In genomic region chr10:103507235-103508191, GRCh38 we compare ENCODE assay signal across 1 cellular context.
TF ChIP-seq lines count a peak whose summit lies in the region.

No MANE protein-coding gene starts in this region.

TF ChIP-seq in SK-N-SH treated with all-trans-retinoic acid at 6 μM for 48 hours, 23 proteins besides CTCF, POLR2A, EP300 and RAD21 (continued from another document):
- no peak for TF ChIP-seq ZC3H10 (CRISPR knock-in tag; IDR thresholded peaks at IDR 0.05)
- no peak for TF ChIP-seq RARB (CRISPR knock-in tag; IDR thresholded peaks at IDR 0.05)
- no peak for TF ChIP-seq ISL1 (CRISPR knock-in tag; IDR thresholded peaks at IDR 0.05)
- no peak for TF ChIP-seq ARNTL (CRISPR knock-in tag; IDR thresholded peaks at IDR 0.05; ENCODE audit: borderline replicate concordance, low read depth)
- TF ChIP-seq ZFP3 (CRISPR knock-in tag; IDR thresholded peaks at IDR 0.05) = no peak
- no peak for TF ChIP-seq ZNF70 (CRISPR knock-in tag; IDR thresholded peaks at IDR 0.05)
- TF ChIP-seq, protein P1, sequence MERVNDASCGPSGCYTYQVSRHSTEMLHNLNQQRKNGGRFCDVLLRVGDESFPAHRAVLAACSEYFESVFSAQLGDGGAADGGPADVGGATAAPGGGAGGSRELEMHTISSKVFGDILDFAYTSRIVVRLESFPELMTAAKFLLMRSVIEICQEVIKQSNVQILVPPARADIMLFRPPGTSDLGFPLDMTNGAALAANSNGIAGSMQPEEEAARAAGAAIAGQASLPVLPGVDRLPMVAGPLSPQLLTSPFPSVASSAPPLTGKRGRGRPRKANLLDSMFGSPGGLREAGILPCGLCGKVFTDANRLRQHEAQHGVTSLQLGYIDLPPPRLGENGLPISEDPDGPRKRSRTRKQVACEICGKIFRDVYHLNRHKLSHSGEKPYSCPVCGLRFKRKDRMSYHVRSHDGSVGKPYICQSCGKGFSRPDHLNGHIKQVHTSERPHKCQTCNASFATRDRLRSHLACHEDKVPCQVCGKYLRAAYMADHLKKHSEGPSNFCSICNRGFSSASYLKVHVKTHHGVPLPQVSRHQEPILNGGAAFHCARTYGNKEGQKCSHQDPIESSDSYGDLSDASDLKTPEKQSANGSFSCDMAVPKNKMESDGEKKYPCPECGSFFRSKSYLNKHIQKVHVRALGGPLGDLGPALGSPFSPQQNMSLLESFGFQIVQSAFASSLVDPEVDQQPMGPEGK (CRISPR knock-in tag; IDR thresholded peaks at IDR 0.05; ENCODE audit: borderline replicate concordance) = no peak
